8 cellular contexts compared by ENCODE assay signal in the genomic region with DNA sequence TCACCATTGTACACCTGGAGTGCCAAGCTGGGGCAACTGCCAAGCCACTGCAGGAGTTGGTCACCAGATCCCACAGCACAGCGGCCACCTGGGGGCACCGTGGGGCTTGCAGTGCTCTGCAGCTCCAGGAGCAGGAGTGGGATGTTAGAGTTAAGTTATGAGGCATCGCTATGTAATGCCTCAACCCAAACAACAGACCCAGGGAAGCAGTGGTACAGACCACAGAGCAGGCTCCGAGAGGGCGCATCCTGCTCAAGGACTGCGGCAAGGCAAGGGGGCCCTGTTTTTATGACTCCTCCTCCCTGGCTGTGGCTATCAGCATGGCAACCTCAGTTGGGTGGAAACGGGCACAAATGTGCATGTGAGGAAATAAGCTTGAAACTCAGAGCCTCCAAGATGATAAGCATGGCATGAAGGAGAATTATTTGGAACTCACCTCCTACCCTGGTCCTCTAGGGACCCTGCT.
A peak's percentile ranks its signal among the peaks of the same experiment; 100 is the strongest.
DNase-seq lines count a peak whose midpoint lies in the region; ATAC-seq and TF ChIP-seq lines count a peak whose summit lies in the region.

No MANE protein-coding gene starts in this region.

- TF ChIP-seq CTCF in A673 (conservative IDR thresholded peaks at IDR 0.05; ENCODE audit: low read depth, low read length): peak; percentile 65

- no peaks in the 10 kb centered on the region for H3K9me3 ChIP-seq in A673 (ENCODE audit: low read depth, low read length, poor library complexity, severe bottlenecking)
- H3K9me3 ChIP-seq in duodenal mucosa (ENCODE audit: control insufficient read depth in 1 of 2, low read length in 2 of 2): no peaks in the 10 kb centered on the region

- H3K36me3 Mint-ChIP-seq in activated CD8-positive, alpha-beta T cell treated with anti-CD3 and anti-CD28 coated beads, Interleukin-2, amount 10 ng/mL, durations not matched to agents 7 days and 5 days (ENCODE audit: low read depth): no peaks in the 10 kb centered on the region

- peak overlapping the region in 1 of 2 donors; percentile 41 for H3K9ac ChIP-seq in duodenal mucosa (ENCODE audit: low read depth in 1 of 2, low read length in 2 of 2)

- ATAC-seq in activated CD8-positive, alpha-beta T cell treated with anti-CD3 and anti-CD28 coated beads, Interleukin-2, amount 10 ng/mL, durations not matched to agents 7 days and 5 days: peak; percentile 99
- no peak for ATAC-seq in GM19023 (IDR thresholded peaks at IDR 0.05; ENCODE audit: unreplicated experiment)

- no TSS peak for BruUV-seq in A673 (replicated peaks; lab: Mats Ljungman, UMichigan)

- CTCF ChIA-PET in A673 (lab: Charles Lee): interaction anchor here (0.6 kb wide), 1 partner anchor 107 kb away, joined by 8 read pairs; the partner anchor contains the start of gene PITPNM2
- CTCF ChIA-PET in activated CD8-positive, alpha-beta T cell treated with anti-CD3 and anti-CD28 coated beads, Interleukin-2, amount 10 ng/mL, durations not matched to agents 7 days and 5 days (lab: Charles Lee): interaction anchor here (0.6 to 5.1 kb wide), 36 partner anchors 11 to 217 kb away, joined by 3 to 68 read pairs (median 5); partner anchors contain the start of genes MPHOSPH9, MTRFR, OGFOD2 and PITPNM2

- no peaks in the 10 kb centered on the region for H3K9me3 Mint-ChIP-seq in activated CD8-positive, alpha-beta T cell treated with anti-CD3 and anti-CD28 coated beads, Interleukin-2, amount 10 ng/mL, durations not matched to agents 7 days and 5 days (ENCODE audit: insufficient read depth)

- H3K27ac ChIP-seq in A673 (ENCODE audit: low read depth, low read length, poor library complexity, severe bottlenecking): no peak overlapping the region
- H3K27ac ChIP-seq in duodenal mucosa (ENCODE audit: low read depth, low read length): peak overlapping the region; percentile 30

- H3K4me1 ChIP-seq in A673 (ENCODE audit: insufficient read depth, low read length, poor library complexity, severe bottlenecking): peaks cover 10% of the 10 kb centered on the region
- H3K4me1 ChIP-seq in duodenal mucosa (ENCODE audit: control insufficient read depth in 1 of 2, insufficient read depth in 2 of 2, low read length in 2 of 2): peaks cover 11 to 22% of the 10 kb centered on the region in 2 donors

- H3K27me3 Mint-ChIP-seq in activated CD8-positive, alpha-beta T cell treated with anti-CD3 and anti-CD28 coated beads, Interleukin-2, amount 10 ng/mL, durations not matched to agents 7 days and 5 days (ENCODE audit: low read depth): no peaks in the 10 kb centered on the region

- intact Hi-C loops in A673 (cut with micrococcal nuclease; ENCODE audit: unreplicated experiment): loop anchor here (5.0 kb wide), 1 partner anchor 194 kb away; no protein-coding TSS in a partner anchor

- peak overlapping the region; percentile 77 for H3K27ac Mint-ChIP-seq in activated CD8-positive, alpha-beta T cell treated with anti-CD3 and anti-CD28 coated beads, Interleukin-2, amount 10 ng/mL, durations not matched to agents 7 days and 5 days

- POLR2A ChIA-PET in A673 (lab: Charles Lee; ENCODE audit: low non-redundant PET): no interaction called here
- POLR2A ChIA-PET in activated CD8-positive, alpha-beta T cell treated with anti-CD3 and anti-CD28 coated beads, Interleukin-2, amount 10 ng/mL, durations not matched to agents 7 days and 5 days (lab: Charles Lee): interaction anchor here (0.6 to 3.8 kb wide), 14 partner anchors 16 to 189 kb away, joined by 3 to 35 read pairs (median 4); partner anchors contain the start of genes ARL6IP4, MPHOSPH9, MTRFR and OGFOD2

- H3K4me3 Mint-ChIP-seq in activated CD8-positive, alpha-beta T cell treated with anti-CD3 and anti-CD28 coated beads, Interleukin-2, amount 10 ng/mL, durations not matched to agents 7 days and 5 days: peak overlapping the region; percentile 26

- DNase-seq in A673 (ENCODE audit: low spot score) (peak; percentile 59), GM19240 (ENCODE audit: insufficient read length, low spot score) (peak; percentile 30), NCI-H69 (lab: John Stamatoyannopoulos, UW) (peak; percentile 88), lung microvascular endothelial cell (ENCODE audit: low read depth in 2 of 2) (peak; percentile 92)
- peak; percentile 90 for DNase-seq in activated CD8-positive, alpha-beta T cell treated with anti-CD3 and anti-CD28 coated beads, Interleukin-2, amount 10 ng/mL, durations not matched to agents 7 days and 5 days
- peak; percentile 24 to 70 (median 69) for DNase-seq in stimulated activated CD4-positive, alpha-beta T cell treated with anti-CD3 and anti-CD28 coated beads, TNF-alpha, amount 100 ng/mL, for 48 hours (ENCODE audit: low read depth in 3 of 3)

- H3K4me1 Mint-ChIP-seq in activated CD8-positive, alpha-beta T cell treated with anti-CD3 and anti-CD28 coated beads, Interleukin-2, amount 10 ng/mL, durations not matched to agents 7 days and 5 days (ENCODE audit: low read depth): peaks cover 36% of the 10 kb centered on the region

- no peaks in the 10 kb centered on the region for H3K36me3 ChIP-seq in A673 (ENCODE audit: insufficient read depth, low read length, poor library complexity, severe bottlenecking)
- no peaks in the 10 kb centered on the region for H3K36me3 ChIP-seq in duodenal mucosa (ENCODE audit: control insufficient read depth in 1 of 2, insufficient read depth in 2 of 2, low read length in 2 of 2)

- H3K27me3 ChIP-seq in A673 (replicated peaks; ENCODE audit: insufficient read depth, low read depth, low read length, poor library complexity) (no peaks in the 10 kb centered on the region), duodenal mucosa (ENCODE audit: control insufficient read depth in 1 of 2, insufficient read depth in 2 of 2, low read length in 2 of 2) (no peaks in the 10 kb centered on the region)

- H3K4me3 ChIP-seq in A673 (ENCODE audit: low read depth, low read length, poor library complexity, severe bottlenecking) (no peak overlapping the region), duodenal mucosa (ENCODE audit: low read depth in 1 of 2, low read length in 2 of 2) (no peak overlapping the region)

Comparison
In these comparisons a context has a peak if more than half of its experiments do, and no peak if none do; other contexts are left out.
1. DNase-seq: peak in every context shown above with its lines; median percentile 92 in lung microvascular endothelial cell; 90 in activated CD8-positive, alpha-beta T cell treated with anti-CD3 and anti-CD28 coated beads, Interleukin-2, amount 10 ng/mL, durations not matched to agents 7 days and 5 days; 88 in NCI-H69; 69 in stimulated activated CD4-positive, alpha-beta T cell treated with anti-CD3 and anti-CD28 coated beads, TNF-alpha, amount 100 ng/mL, for 48 hours; 59 in A673; 30 in GM19240.